8 cellular contexts compared by ENCODE assay signal in the genomic region with DNA sequence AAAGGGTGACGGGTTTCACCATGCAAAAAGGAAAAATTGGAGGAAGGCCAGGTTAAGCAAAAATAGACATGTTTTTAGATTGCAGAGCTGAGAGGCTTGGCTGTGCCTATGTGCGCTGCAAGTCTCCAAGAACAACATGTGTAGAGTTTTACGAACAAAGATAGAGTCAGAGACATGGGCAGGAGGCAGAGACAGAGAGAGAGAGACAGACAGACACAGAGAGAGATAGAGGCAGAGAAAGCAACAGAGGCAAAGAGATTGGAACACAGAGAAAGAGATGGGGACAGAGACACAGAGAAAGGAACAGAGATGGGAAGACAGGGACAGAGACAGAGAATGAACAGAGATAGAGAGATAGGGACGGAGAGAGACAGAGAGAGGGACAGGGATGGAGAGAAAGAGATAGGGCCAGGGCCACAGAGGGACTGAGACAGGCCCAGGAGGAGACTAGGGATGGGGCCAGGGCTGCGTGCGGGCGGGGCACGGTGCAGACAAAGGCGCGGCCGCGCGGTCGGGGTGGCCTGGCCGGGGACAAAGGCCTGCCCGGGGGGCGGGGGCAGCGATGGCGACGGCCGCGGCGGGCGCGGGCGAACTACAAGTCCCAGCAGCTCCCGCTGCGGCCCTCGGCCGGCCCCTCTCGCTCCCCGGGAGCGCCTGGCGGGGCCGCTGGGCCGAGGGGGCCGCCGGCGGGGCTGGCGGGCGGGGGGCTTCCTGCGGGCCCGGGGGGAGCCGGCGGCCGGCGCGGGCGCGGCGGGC. TPM values are rescaled to one million over a fixed set of nuclear protein-coding genes. Genes with fewer than 3 reads are reported as not detected.
DNase-seq lines count a peak whose midpoint lies in the region; ATAC-seq and TF ChIP-seq lines count a peak whose summit lies in the region.

A gene (plus strand): TSS at position 633 of the 756 bp plus-strand sequence. CDS start 3,140 bp downstream, outside the sequence.

- ATAC-seq in central memory CD8-positive, alpha-beta T cell (replicated peaks; ENCODE audit: extremely low read depth, poor library complexity, severe bottlenecking) = peak; percentile 52
- no peak for ATAC-seq in GM21381 (IDR thresholded peaks at IDR 0.05; ENCODE audit: unreplicated experiment)

- peaks cover 6% of the 10 kb centered on the region for H3K36me3 Mint-ChIP-seq in central memory CD8-positive, alpha-beta T cell (ENCODE audit: insufficient read depth)

- H3K79me2 ChIP-seq in SK-N-SH (ENCODE audit: insufficient read depth) = peaks cover 24% of the 10 kb centered on the region

- CTCF ChIA-PET in SK-N-SH (lab: Yijun Ruan, JAX) = interaction anchor here (0.6 to 1.2 kb wide), 3 partner anchors 20 to 533 kb away, joined by 3 to 5 read pairs (median 3); a partner anchor contains a TSS

- TF ChIP-seq POLR2A in sigmoid colon (IDR thresholded peaks at IDR 0.05) = no peak

- no peaks in the 10 kb centered on the region for H3F3A ChIP-seq in SK-N-SH (replicated peaks; ENCODE audit: insufficient read depth)

- H4K20me1 ChIP-seq in SK-N-SH (ENCODE audit: insufficient read depth) = no peaks in the 10 kb centered on the region

- peak within 1 kb of the TSS; percentile 73 for H3K4me3 Mint-ChIP-seq in central memory CD8-positive, alpha-beta T cell

- no peaks in the 10 kb centered on the region for H3K27me3 ChIP-seq in SK-N-SH (ENCODE audit: insufficient read depth)
- no peaks in the 10 kb centered on the region for H3K27me3 ChIP-seq in sigmoid colon

- H3K4me1 Mint-ChIP-seq in central memory CD8-positive, alpha-beta T cell = peaks cover 22% of the 10 kb centered on the region

- no peak for TF ChIP-seq CTCF in SK-N-SH (IDR thresholded peaks at IDR 0.05)
- no peak for TF ChIP-seq CTCF in sigmoid colon (IDR thresholded peaks at IDR 0.05)

- 45% methylated on average over 8 of the region's 51 CpGs for WGBS in SK-N-SH (ENCODE audit: low lambda C conversion rate)
- WGBS in sigmoid colon, 2 donors = 6% methylated on average over 51 of the region's 51 CpGs

- H2AFZ ChIP-seq in SK-N-SH (ENCODE audit: low read depth) = peak within 1 kb of the TSS; percentile 97

- peaks cover 24% of the 10 kb centered on the region for H3K27me3 Mint-ChIP-seq in central memory CD8-positive, alpha-beta T cell

- POLR2A ChIA-PET in SK-N-SH (lab: Yijun Ruan, JAX) = interaction anchor here (0.6 to 2.5 kb wide), 6 partner anchors 9 to 33 kb away, joined by 3 to 7 read pairs (median 5); a partner anchor contains a TSS

- H3K9me3 Mint-ChIP-seq in central memory CD8-positive, alpha-beta T cell = no peaks in the 10 kb centered on the region

- peak within 1 kb of the TSS; percentile 56 to 80 for H3K27ac ChIP-seq in SK-N-SH (ENCODE audit: low read depth in 2 of 2, low read length in 1 of 2)
- peak within 1 kb of the TSS; percentile 85 to 96 (median 94) for H3K27ac ChIP-seq in sigmoid colon

- H3K4me1 ChIP-seq in SK-N-SH (ENCODE audit: control insufficient read depth in 1 of 2, insufficient read depth in 2 of 2, low read depth in 1 of 2, low read length in 1 of 2) = peaks cover 4 to 24% of the 10 kb centered on the region in 2 experiments; a peak in 2 of 4 replicates
- peaks cover 0 to 31% (median 28%) of the 10 kb centered on the region in 4 donors for H3K4me1 ChIP-seq in sigmoid colon

- H3K9me3 ChIP-seq in SK-N-SH = no peaks in the 10 kb centered on the region
- H3K9me3 ChIP-seq in sigmoid colon = no peaks in the 10 kb centered on the region

- 0 out of 2 replicates have a peak, but pooled peaks have one; percentile 4 for TF ChIP-seq RAD21 in SK-N-SH (IDR thresholded peaks at IDR 0.05; ENCODE audit: low read length)

- no peaks in the 10 kb centered on the region for H3K9me2 ChIP-seq in SK-N-SH

- H3K4me2 ChIP-seq in SK-N-SH = peak within 1 kb of the TSS; percentile 97

- peak within 1 kb of the TSS; percentile 93 for H3K9ac ChIP-seq in SK-N-SH

- H3K36me3 ChIP-seq in SK-N-SH (replicated peaks in 1 of 2; ENCODE audit: control insufficient read depth in 1 of 2, insufficient read depth in 2 of 2, low read length in 1 of 2) (peaks cover 0 to 7% of the 10 kb centered on the region in 2 experiments), sigmoid colon (peaks cover 8 to 14% (median 9%) of the 10 kb centered on the region in 4 donors)

- H3K4me3 ChIP-seq in SK-N-SH (ENCODE audit: low read depth in 2 of 2, low read length in 1 of 2) (peak within 1 kb of the TSS; percentile 68 to 69), sigmoid colon (peak within 1 kb of the TSS; percentile 84 to 91 (median 88))

- DNase-seq in DMS153 (lab: John Stamatoyannopoulos, UW) (peak; percentile 43), HuH-7 (ENCODE audit: low spot score) (peak; percentile 87), SK-N-SH (peak; percentile 98), iPS-NIHi7 (ENCODE audit: extremely low spot score) (peak; percentile 92), sigmoid colon (peak; percentile 88), NCI-H187 treated with DMSO at 0.1 percent for 48 hours (lab: John Stamatoyannopoulos, UW) (no peak)
- no peak for DNase-seq in central memory CD8-positive, alpha-beta T cell (ENCODE audit: low spot score in 2 of 2)

- intact Hi-C loops in sigmoid colon (cut with DNase I) = loop anchor here (2.0 kb wide), 1 partner anchor 27 kb away; a partner anchor contains a TSS

- TF ChIP-seq EP300 in SK-N-SH (IDR thresholded peaks at IDR 0.05; ENCODE audit: borderline replicate concordance in 1 of 2, low read depth in 1 of 2, low read length in 1 of 2) (no peak), sigmoid colon (IDR thresholded peaks at IDR 0.05) (no peak)

- H3K27ac Mint-ChIP-seq in central memory CD8-positive, alpha-beta T cell (ENCODE audit: low read depth) = peak within 1 kb of the TSS; percentile 56

TF ChIP-seq in SK-N-SH, 30 proteins besides CTCF, POLR2A, EP300 and RAD21:
- TF ChIP-seq MXI1 (IDR thresholded peaks at IDR 0.05; ENCODE audit: low read depth, low read length) (peak; percentile 37; the same call in 1 of the 2 replicates), TCF12 (IDR thresholded peaks at IDR 0.05) (no peak), GATA2 (CRISPR knock-in tag; IDR thresholded peaks at IDR 0.05) (no peak), YY1 (IDR thresholded peaks at IDR 0.05; ENCODE audit: low read depth) (peak; percentile 62; the same call in 1 of the 2 replicates), CHD2 (IDR thresholded peaks at IDR 0.05; ENCODE audit: low read length, partially characterized antibody) (peak; percentile 62), POLR2AphosphoS5 (IDR thresholded peaks at IDR 0.05; ENCODE audit: low read depth, low read length) (peak; percentile 61; the same call in 1 of the 2 replicates), FOXJ3 (CRISPR knock-in tag; IDR thresholded peaks at IDR 0.05) (no peak)
- TF ChIP-seq, protein P1, sequence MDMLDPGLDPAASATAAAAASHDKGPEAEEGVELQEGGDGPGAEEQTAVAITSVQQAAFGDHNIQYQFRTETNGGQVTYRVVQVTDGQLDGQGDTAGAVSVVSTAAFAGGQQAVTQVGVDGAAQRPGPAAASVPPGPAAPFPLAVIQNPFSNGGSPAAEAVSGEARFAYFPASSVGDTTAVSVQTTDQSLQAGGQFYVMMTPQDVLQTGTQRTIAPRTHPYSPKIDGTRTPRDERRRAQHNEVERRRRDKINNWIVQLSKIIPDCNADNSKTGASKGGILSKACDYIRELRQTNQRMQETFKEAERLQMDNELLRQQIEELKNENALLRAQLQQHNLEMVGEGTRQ (IDR thresholded peaks at IDR 0.05; ENCODE audit: borderline replicate concordance, low read depth, low read length) = no peak
- TF ChIP-seq, protein P2, sequence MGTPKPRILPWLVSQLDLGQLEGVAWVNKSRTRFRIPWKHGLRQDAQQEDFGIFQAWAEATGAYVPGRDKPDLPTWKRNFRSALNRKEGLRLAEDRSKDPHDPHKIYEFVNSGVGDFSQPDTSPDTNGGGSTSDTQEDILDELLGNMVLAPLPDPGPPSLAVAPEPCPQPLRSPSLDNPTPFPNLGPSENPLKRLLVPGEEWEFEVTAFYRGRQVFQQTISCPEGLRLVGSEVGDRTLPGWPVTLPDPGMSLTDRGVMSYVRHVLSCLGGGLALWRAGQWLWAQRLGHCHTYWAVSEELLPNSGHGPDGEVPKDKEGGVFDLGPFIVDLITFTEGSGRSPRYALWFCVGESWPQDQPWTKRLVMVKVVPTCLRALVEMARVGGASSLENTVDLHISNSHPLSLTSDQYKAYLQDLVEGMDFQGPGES (IDR thresholded peaks at IDR 0.05; ENCODE audit: low read depth, low read length) = no peak

RNA-seq across cellular contexts. Expression of the gene that starts here (rescaled TPM):
- polyA plus RNA-seq in SK-N-SH (2012; rRNA removed) (29.7 and 49.3 TPM in 2 replicates), sigmoid colon (10 to 100 TPM; 29.3 to 52.9 (median 31.9) TPM)
- polyA plus RNA-seq in SK-N-SH (2012; cell fraction: cytosol; rRNA removed) = 21.6 and 32.0 TPM in 2 replicates
- 28.1 and 53.6 TPM in 2 replicates for polyA plus RNA-seq in SK-N-SH (2012; cell fraction: nucleus; rRNA removed)
- total RNA-seq in sigmoid colon = 100 to 1,000 TPM in 1 of 4 donors, 10 to 100 TPM in 3; 64.5 to 120 (median 69.6) TPM

Comparison
In these comparisons a context has a peak if more than half of its experiments do, and no peak if none do; other contexts are left out.
1. DNase-seq: peak in DMS153 (single experiment), HuH-7 (single experiment), SK-N-SH (single experiment), iPS-NIHi7 (single experiment) and sigmoid colon (single experiment); none in central memory CD8-positive, alpha-beta T cell (0 of 2) and NCI-H187 treated with DMSO at 0.1 percent for 48 hours (single experiment).